In genomic region chr16:11396241-11397048, GRCh38 we compare ENCODE assay signal across 9 cellular contexts. TPM values are rescaled to one million over a fixed set of nuclear protein-coding genes. Genes with fewer than 3 reads are reported as not detected.
DNase-seq lines count a peak whose midpoint lies in the region; ATAC-seq, FAIRE-seq and TF ChIP-seq lines count a peak whose summit lies in the region.
"Had no signal": no experiment of that assay in that cellular context is flagged by ENCODE, and none has a peak within 500 bp of the region (broad histone marks: within the 10 kb centered on the region; RNA-seq: fewer than 3 reads in every experiment).

No MANE protein-coding gene starts in this region.

- peak; percentile 65 for DNase-seq in Caki2 (ENCODE audit: low read depth)
- peak; percentile 82 for DNase-seq in RWPE1 (ENCODE audit: low spot score)
- DNase-seq in activated T-helper 9 cell treated with anti-CD3 and anti-CD28 coated beads, Interleukin-2, amount 50 U/mL, for 16 hours (ENCODE audit: low read depth): peak; percentile 56
- peak; percentile 85 to 95 for DNase-seq in frontal cortex (ENCODE audit: low spot score in 2 of 2)
- peak; percentile 100 for DNase-seq in osteoblast (ENCODE audit: insufficient read length, low spot score, missing footprints)
- DNase-seq in thoracic aorta (ENCODE audit: low spot score): peak; percentile 21

- H2AFZ ChIP-seq in osteoblast (ENCODE audit: low read length): peak overlapping the region; percentile 95

- no peak overlapping the region for H3K4me3 ChIP-seq in osteoblast (ENCODE audit: insufficient read depth, low read length)
- H3K4me3 ChIP-seq in thoracic aorta: no peak overlapping the region
- H3K4me3 ChIP-seq: SK-N-MC had no signal

- no peaks in the 10 kb centered on the region for H3K36me3 ChIP-seq in osteoblast (ENCODE audit: insufficient read depth, low read length)
- no peaks in the 10 kb centered on the region for H3K36me3 ChIP-seq in thoracic aorta

- FAIRE-seq in frontal cortex (lab: Jason Lieb, UNC): no peak

- POLR2A ChIA-PET in RWPE1 (lab: Yijun Ruan, JAX; ENCODE audit: low non-redundant PET): no interaction called here

- CTCF ChIA-PET in RWPE1 (lab: Yijun Ruan, JAX): interaction anchor here (0.5 to 2.4 kb wide), 33 partner anchors 9 to 561 kb away, joined by 3 to 19 read pairs (median 4); partner anchors contain the start of gene TXNDC11

- H3K27ac ChIP-seq in RWPE1: no peak overlapping the region
- H3K27ac ChIP-seq in osteoblast (ENCODE audit: low read depth, low read length): no peak overlapping the region
- H3K27ac ChIP-seq in thoracic aorta: no peak overlapping the region
- H3K27ac ChIP-seq: SK-N-MC had no signal

- no peak overlapping the region for H3K4me2 ChIP-seq in osteoblast (ENCODE audit: insufficient read depth, low read length)

- no peaks in the 10 kb centered on the region for H3K79me2 ChIP-seq in osteoblast (ENCODE audit: insufficient read depth, low read length)

- H3K4me1 ChIP-seq in osteoblast (ENCODE audit: insufficient read depth, low read length) (no peaks in the 10 kb centered on the region), thoracic aorta (ENCODE audit: control insufficient read depth in 1 of 2, low read depth in 2 of 2) (no peaks in the 10 kb centered on the region)

- TF ChIP-seq CTCF in RWPE1 (conservative IDR thresholded peaks at IDR 0.05; ENCODE audit: low read depth) (peak; percentile 97), osteoblast (IDR thresholded peaks at IDR 0.05; ENCODE audit: extremely low read depth, low read depth, low read length) (peak; percentile 94), thoracic aorta (IDR thresholded peaks at IDR 0.05) (peak; percentile 99)

- H4K20me1 ChIP-seq in osteoblast (ENCODE audit: insufficient read depth, low read length): no peaks in the 10 kb centered on the region

- ATAC-seq in HG03521 (IDR thresholded peaks at IDR 0.05; ENCODE audit: unreplicated experiment) (peak; percentile 43), thoracic aorta (ENCODE audit: insufficient number of reproducible peaks, low FRiP score, low read depth) (no peak), HG03571 (IDR thresholded peaks at IDR 0.05; ENCODE audit: unreplicated experiment) (no peak)

- H3K27me3 ChIP-seq in osteoblast (ENCODE audit: insufficient read depth, low read length) (no peaks in the 10 kb centered on the region), thoracic aorta (replicated peaks; ENCODE audit: insufficient read depth) (no peaks in the 10 kb centered on the region)

- in situ Hi-C loops in Caki2 (cut with HindIII; ENCODE audit: low pct_unique_long_range_greater_than_20kb, low sequenced_read_pairs): no loop called here

- no peaks in the 10 kb centered on the region for H3K9me3 ChIP-seq in osteoblast (ENCODE audit: low read depth, low read length)
- H3K9me3 ChIP-seq in thoracic aorta: no peaks in the 10 kb centered on the region

RNA-seq across cellular contexts. Expression of gene RMI2, which starts 51.2 kb away (rescaled TPM):
- total RNA-seq in Caki2 (2014; rRNA removed; shearing (Covaris generic); ENCODE audit: low replicate concordance): 57.7 and 63.8 TPM in 2 replicates
- 4.5 TPM for total RNA-seq in frontal cortex
- 1.4 and 1.8 TPM in 2 replicates for total RNA-seq in osteoblast
- under 1 TPM in 1 of 2 donors, not detected in 1; 0.49 TPM for total RNA-seq in thoracic aorta

Comparison
In these comparisons a context has a peak if more than half of its experiments do, and no peak if none do; other contexts are left out.
1. DNase-seq: peak in every context shown above with its lines; median percentile 100 in osteoblast; 90 in frontal cortex; 82 in RWPE1; 65 in Caki2; 56 in activated T-helper 9 cell treated with anti-CD3 and anti-CD28 coated beads, Interleukin-2, amount 50 U/mL, for 16 hours; 21 in thoracic aorta.
2. RNA of gene RMI2, which starts 51.2 kb away (total RNA-seq): 57.7 to 63.8 TPM in Caki2; 4.5 TPM in frontal cortex (single experiment), 1.4 to 1.8 TPM in osteoblast and 0.49 TPM in thoracic aorta; every median in the first group is over 10 times any median in the second.
3. Peak in every context shown above with its lines, with median percentiles within 50 percentile points of each other: CTCF ChIP-seq.